Comparison of ENCODE assay signal across 1 cellular context in the genomic region with DNA sequence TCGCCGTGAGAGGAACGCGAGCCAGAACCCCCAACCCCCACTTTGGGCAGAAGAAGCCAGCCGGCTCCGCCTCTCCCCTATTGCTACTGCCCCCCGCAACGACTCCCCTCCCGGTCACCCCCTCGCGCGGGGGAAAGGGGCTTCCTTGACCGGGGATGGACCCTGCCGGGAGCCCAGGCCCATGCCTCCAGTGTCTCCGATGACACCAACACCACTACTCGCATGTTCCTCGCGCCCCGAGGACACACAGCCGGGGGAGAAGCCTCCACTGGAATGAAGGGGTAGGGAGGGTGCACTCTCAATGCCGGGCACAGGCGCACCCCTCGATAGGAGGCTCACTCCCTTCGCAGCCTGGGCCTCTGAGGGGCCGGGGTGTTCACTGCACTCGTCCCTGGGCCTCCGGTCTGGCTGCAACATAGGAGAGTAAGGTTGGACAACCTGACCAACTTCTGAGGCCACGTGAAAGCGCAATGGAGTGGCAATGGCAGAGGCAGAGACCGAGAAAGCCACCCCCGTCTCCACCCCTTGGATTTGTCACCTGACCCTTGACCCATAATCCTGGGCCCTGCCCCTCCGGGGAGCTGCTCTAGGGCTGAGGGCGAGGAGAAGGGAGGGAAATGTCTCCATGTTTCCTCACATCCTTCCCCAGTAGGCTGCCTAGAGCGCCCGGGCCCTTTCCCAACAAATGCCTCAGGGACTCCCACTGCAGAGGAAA.
A peak's percentile ranks its signal among the peaks of the same experiment; 100 is the strongest.
TF ChIP-seq lines count a peak whose summit lies in the region.

No MANE protein-coding gene starts in this region.

TF ChIP-seq in HepG2, 621 proteins besides CTCF, POLR2A, EP300 and RAD21:
- TF ChIP-seq MTF2 (CRISPR knock-in tag; IDR thresholded peaks at IDR 0.05; ENCODE audit: borderline replicate concordance) (0 out of 2 replicates have a peak, but pooled peaks have one; percentile 21), SCMH1 (CRISPR knock-in tag; IDR thresholded peaks at IDR 0.05; ENCODE audit: borderline replicate concordance) (no peak)
